Comparison of ENCODE assay signal across 23 cellular contexts in genomic region chr6:39906318-39906761, GRCh38.
"Had no signal": no experiment of that assay in that cellular context is flagged by ENCODE, and none has a peak within 500 bp of the region (broad histone marks: within the 10 kb centered on the region; RNA-seq: fewer than 3 reads in every experiment).

No MANE protein-coding gene starts in this region.

- H3K4me1 ChIP-seq: ascending aorta, esophagus squamous epithelium, left ventricle myocardium inferior, upper lobe of right lung had no signal

- H3K27me3 Mint-ChIP-seq: activated B cell treated with CpG ODN at 0.5 μM for 24 hours; activated naive CD4-positive, alpha-beta T cell treated with anti-CD3 and anti-CD28 coated beads, Interleukin-2, amount 10 ng/mL, durations not matched to agents 7 days and 5 days; activated naive CD8-positive, alpha-beta T cell treated with anti-CD3 and anti-CD28 coated beads, Interleukin-2, amount 10 ng/mL, durations not matched to agents 7 days and 5 days; stimulated activated naive CD8-positive, alpha-beta T cell treated with anti-CD3 and anti-CD28 coated beads, Interleukin-15, Interleukin-2, amounts not matched to agents 100 ng/mL and 50 ng/mL, for 24 hours; T-cell had no signal

- H3K4me3 Mint-ChIP-seq: activated B cell treated with CpG ODN at 0.5 μM for 24 hours; activated naive CD4-positive, alpha-beta T cell treated with anti-CD3 and anti-CD28 coated beads, Interleukin-2, amount 10 ng/mL, durations not matched to agents 7 days and 5 days; activated naive CD8-positive, alpha-beta T cell treated with anti-CD3 and anti-CD28 coated beads, Interleukin-2, amount 10 ng/mL, durations not matched to agents 7 days and 5 days; mesothelial cell of epicardium; naive B cell; stimulated activated effector memory CD8-positive, alpha-beta T cell treated with anti-CD3 and anti-CD28 coated beads, Interleukin-12 subunit alpha, Interleukin-12 subunit beta, amount 100 ng/mL, for 72 hours; stimulated activated naive CD8-positive, alpha-beta T cell treated with anti-CD3 and anti-CD28 coated beads, Interleukin-15, Interleukin-2, amounts not matched to agents 100 ng/mL and 50 ng/mL, for 24 hours; T-cell had no signal

- H3K27me3 ChIP-seq: ascending aorta, brain microvascular endothelial cell, esophagus squamous epithelium, thyroid gland, upper lobe of right lung had no signal

- H3K9me3 ChIP-seq: ascending aorta, esophagus squamous epithelium, left ventricle myocardium inferior, thyroid gland, upper lobe of right lung had no signal

- H3K9me3 Mint-ChIP-seq: activated B cell treated with CpG ODN at 0.5 μM for 24 hours; activated naive CD4-positive, alpha-beta T cell treated with anti-CD3 and anti-CD28 coated beads, Interleukin-2, amount 10 ng/mL, durations not matched to agents 7 days and 5 days; activated naive CD8-positive, alpha-beta T cell treated with anti-CD3 and anti-CD28 coated beads, Interleukin-2, amount 10 ng/mL, durations not matched to agents 7 days and 5 days; mesothelial cell of epicardium; naive B cell; stimulated activated effector memory CD8-positive, alpha-beta T cell treated with anti-CD3 and anti-CD28 coated beads, Interleukin-12 subunit alpha, Interleukin-12 subunit beta, amount 100 ng/mL, for 72 hours; stimulated activated naive CD8-positive, alpha-beta T cell treated with anti-CD3 and anti-CD28 coated beads, Interleukin-15, Interleukin-2, amounts not matched to agents 100 ng/mL and 50 ng/mL, for 24 hours; T-cell had no signal

- H3K4me1 Mint-ChIP-seq: activated B cell treated with CpG ODN at 0.5 μM for 24 hours; activated naive CD4-positive, alpha-beta T cell treated with anti-CD3 and anti-CD28 coated beads, Interleukin-2, amount 10 ng/mL, durations not matched to agents 7 days and 5 days; activated naive CD8-positive, alpha-beta T cell treated with anti-CD3 and anti-CD28 coated beads, Interleukin-2, amount 10 ng/mL, durations not matched to agents 7 days and 5 days; mesothelial cell of epicardium; naive B cell; stimulated activated effector memory CD8-positive, alpha-beta T cell treated with anti-CD3 and anti-CD28 coated beads, Interleukin-12 subunit alpha, Interleukin-12 subunit beta, amount 100 ng/mL, for 72 hours had no signal

- H3K27ac ChIP-seq: brain microvascular endothelial cell, skin epidermis, thyroid gland, upper lobe of right lung had no signal

- DNase-seq: activated B cell treated with CpG ODN at 0.5 μM for 24 hours; activated gamma-delta T cell; activated naive CD4-positive, alpha-beta T cell treated with anti-CD3 and anti-CD28 coated beads, Interleukin-2, amount 10 ng/mL, durations not matched to agents 7 days and 5 days; activated naive CD8-positive, alpha-beta T cell treated with anti-CD3 and anti-CD28 coated beads, Interleukin-2, amount 10 ng/mL, durations not matched to agents 7 days and 5 days; brain microvascular endothelial cell; central memory CD4-positive, alpha-beta T cell; esophagus squamous epithelium; foreskin melanocyte; left ventricle myocardium inferior; mammary epithelial cell; naive B cell; nucleus accumbens; right cardiac atrium; stimulated activated CD4-positive, alpha-beta T cell treated with anti-CD3 and anti-CD28 coated beads, Interleukin-4, amount 100 ng/mL, for 24 hours; T-cell; thyroid gland had no signal

- FAIRE-seq: islet of Langerhans had no signal

- ATAC-seq: right cardiac atrium; stimulated activated effector memory CD8-positive, alpha-beta T cell treated with anti-CD3 and anti-CD28 coated beads, Interleukin-12 subunit alpha, Interleukin-12 subunit beta, amount 100 ng/mL, for 72 hours; T-cell; upper lobe of right lung had no signal

- H3K36me3 Mint-ChIP-seq: activated naive CD4-positive, alpha-beta T cell treated with anti-CD3 and anti-CD28 coated beads, Interleukin-2, amount 10 ng/mL, durations not matched to agents 7 days and 5 days; activated naive CD8-positive, alpha-beta T cell treated with anti-CD3 and anti-CD28 coated beads, Interleukin-2, amount 10 ng/mL, durations not matched to agents 7 days and 5 days; naive B cell; stimulated activated effector memory CD8-positive, alpha-beta T cell treated with anti-CD3 and anti-CD28 coated beads, Interleukin-12 subunit alpha, Interleukin-12 subunit beta, amount 100 ng/mL, for 72 hours; T-cell had no signal

- H3K4me3 ChIP-seq: ascending aorta, esophagus squamous epithelium, left ventricle myocardium inferior, skin epidermis, thyroid gland, upper lobe of right lung had no signal

- H3K27ac Mint-ChIP-seq: activated B cell treated with CpG ODN at 0.5 μM for 24 hours; activated naive CD4-positive, alpha-beta T cell treated with anti-CD3 and anti-CD28 coated beads, Interleukin-2, amount 10 ng/mL, durations not matched to agents 7 days and 5 days; activated naive CD8-positive, alpha-beta T cell treated with anti-CD3 and anti-CD28 coated beads, Interleukin-2, amount 10 ng/mL, durations not matched to agents 7 days and 5 days; mesothelial cell of epicardium; naive B cell; stimulated activated effector memory CD8-positive, alpha-beta T cell treated with anti-CD3 and anti-CD28 coated beads, Interleukin-12 subunit alpha, Interleukin-12 subunit beta, amount 100 ng/mL, for 72 hours; stimulated activated naive CD8-positive, alpha-beta T cell treated with anti-CD3 and anti-CD28 coated beads, Interleukin-15, Interleukin-2, amounts not matched to agents 100 ng/mL and 50 ng/mL, for 24 hours; T-cell had no signal
